Comparison of ENCODE assay signal across 39 cellular contexts in genomic region chr3:130648293-130648692, GRCh38.
"Had no signal": no experiment of that assay in that cellular context is flagged by ENCODE, and none has a peak within 500 bp of the region (broad histone marks: within the 10 kb centered on the region; RNA-seq: fewer than 3 reads in every experiment).

No MANE protein-coding gene starts in this region.

- H3K27me3 ChIP-seq: body of pancreas, brain microvascular endothelial cell, breast epithelium had no signal

- H3K4me3 Mint-ChIP-seq: activated CD4-positive, alpha-beta memory T cell treated with anti-CD3 and anti-CD28 coated beads, Interleukin-2, amount 10 ng/mL, durations not matched to agents 7 days and 5 days; activated CD4-positive, alpha-beta T cell treated with anti-CD3 and anti-CD28 coated beads, Interleukin-2, amount 10 ng/mL, durations not matched to agents 24 days and 14 days; activated CD8-positive, alpha-beta T cell treated with anti-CD3 and anti-CD28 coated beads, Interleukin-2, amount 10 ng/mL, durations not matched to agents 7 days and 5 days; activated naive CD4-positive, alpha-beta T cell treated with anti-CD3 and anti-CD28 coated beads, Interleukin-2, amount 10 ng/mL, durations not matched to agents 7 days and 5 days; activated naive CD4-positive, alpha-beta T cell treated with anti-CD3 and anti-CD28 coated beads, Interleukin-2, amount 50 U/mL, for 24 hours; activated naive CD8-positive, alpha-beta T cell; activated naive CD8-positive, alpha-beta T cell treated with anti-CD3 and anti-CD28 coated beads, Interleukin-2, amount 10 ng/mL, durations not matched to agents 7 days and 5 days; activated naive CD8-positive, alpha-beta T cell treated with anti-CD3 and anti-CD28 coated beads, Interleukin-2, amount 50 U/mL, for 24 hours; activated T-cell treated with anti-CD3 and anti-CD28 coated beads, Interleukin-2, amount 50 U/mL, for 4 hours; activated T-cell treated with anti-CD3 and anti-CD28 coated beads, Interleukin-2, amount 50 U/mL, for 72 hours; activated T-helper 1 cell treated with anti-CD3 and anti-CD28 coated beads, Interleukin-12 subunit alpha, Interleukin-12 subunit beta, Interleukin-2, Interleukin-4 antibody, amounts not matched to agents 30 ng/mL and 10 ng/mL and 1 ng/mL, durations not matched to agents 14 hours and 24 hours and 36 hours; T-helper 1 cell treated with Interleukin-12 subunit alpha and Interleukin-12 subunit beta and Interleukin-4 antibody, amounts not matched to agents 30 μg/mL and 1 μg/mL, for 36 hours; T-helper 2 cell treated with Interferon-gamma antibody and Interleukin-4, amounts not matched to agents 5 μg/mL and 100 μg/mL, for 36 hours; WTC11 had no signal

- H3K36me3 ChIP-seq: brain microvascular endothelial cell, breast epithelium, WERI-Rb-1 had no signal

- FAIRE-seq: astrocyte, colon had no signal

- H3K9me3 ChIP-seq: body of pancreas, breast epithelium had no signal

- H3K27me3 Mint-ChIP-seq: activated CD4-positive, alpha-beta memory T cell treated with anti-CD3 and anti-CD28 coated beads, Interleukin-2, amount 10 ng/mL, durations not matched to agents 7 days and 5 days; activated CD4-positive, alpha-beta T cell treated with anti-CD3 and anti-CD28 coated beads, Interleukin-2, amount 10 ng/mL, durations not matched to agents 24 days and 14 days; activated naive CD4-positive, alpha-beta T cell treated with anti-CD3 and anti-CD28 coated beads, Interleukin-2, amount 10 ng/mL, durations not matched to agents 7 days and 5 days; activated naive CD8-positive, alpha-beta T cell; activated naive CD8-positive, alpha-beta T cell treated with anti-CD3 and anti-CD28 coated beads, Interleukin-2, amount 50 U/mL, for 24 hours had no signal

- H3K4me3 ChIP-seq: body of pancreas, breast epithelium had no signal

- H3K27ac Mint-ChIP-seq: activated CD4-positive, alpha-beta memory T cell treated with anti-CD3 and anti-CD28 coated beads, Interleukin-2, amount 10 ng/mL, durations not matched to agents 7 days and 5 days; activated CD4-positive, alpha-beta T cell treated with anti-CD3 and anti-CD28 coated beads, Interleukin-2, amount 10 ng/mL, durations not matched to agents 24 days and 14 days; activated CD8-positive, alpha-beta T cell treated with anti-CD3 and anti-CD28 coated beads, Interleukin-2, amount 10 ng/mL, durations not matched to agents 7 days and 5 days; activated naive CD4-positive, alpha-beta T cell treated with anti-CD3 and anti-CD28 coated beads, Interleukin-2, amount 10 ng/mL, durations not matched to agents 7 days and 5 days; activated naive CD4-positive, alpha-beta T cell treated with anti-CD3 and anti-CD28 coated beads, Interleukin-2, amount 50 U/mL, for 24 hours; activated naive CD8-positive, alpha-beta T cell; activated naive CD8-positive, alpha-beta T cell treated with anti-CD3 and anti-CD28 coated beads, Interleukin-2, amount 10 ng/mL, durations not matched to agents 7 days and 5 days; activated naive CD8-positive, alpha-beta T cell treated with anti-CD3 and anti-CD28 coated beads, Interleukin-2, amount 50 U/mL, for 24 hours; activated T-cell treated with anti-CD3 and anti-CD28 coated beads, Interleukin-2, amount 50 U/mL, for 72 hours; activated T-helper 1 cell treated with anti-CD3 and anti-CD28 coated beads, Interleukin-12 subunit alpha, Interleukin-12 subunit beta, Interleukin-2, Interleukin-4 antibody, amounts not matched to agents 30 ng/mL and 10 ng/mL and 1 ng/mL, durations not matched to agents 14 hours and 24 hours and 36 hours; activated T-helper 2 cell treated with anti-CD3 and anti-CD28 coated beads, Interferon-gamma antibody, Interleukin-2, Interleukin-4, amounts not matched to agents 10 μg/mL and 5 μg/mL and 100 μg/mL, durations not matched to agents 14 hours and 24 hours and 36 hours; T-helper 1 cell treated with Interleukin-12 subunit alpha and Interleukin-12 subunit beta and Interleukin-4 antibody, amounts not matched to agents 30 μg/mL and 1 μg/mL, for 36 hours; T-helper 2 cell treated with Interferon-gamma antibody and Interleukin-4, amounts not matched to agents 5 μg/mL and 100 μg/mL, for 36 hours; WTC11 had no signal

- H3K4me1 ChIP-seq: body of pancreas, breast epithelium had no signal

- H3K9me3 Mint-ChIP-seq: activated CD4-positive, alpha-beta memory T cell treated with anti-CD3 and anti-CD28 coated beads, Interleukin-2, amount 10 ng/mL, durations not matched to agents 7 days and 5 days; activated CD4-positive, alpha-beta T cell treated with anti-CD3 and anti-CD28 coated beads, Interleukin-2, amount 10 ng/mL, durations not matched to agents 24 days and 14 days; activated naive CD4-positive, alpha-beta T cell treated with anti-CD3 and anti-CD28 coated beads, Interleukin-2, amount 10 ng/mL, durations not matched to agents 7 days and 5 days; activated naive CD4-positive, alpha-beta T cell treated with anti-CD3 and anti-CD28 coated beads, Interleukin-2, amount 50 U/mL, for 24 hours; activated naive CD8-positive, alpha-beta T cell treated with anti-CD3 and anti-CD28 coated beads, Interleukin-2, amount 10 ng/mL, durations not matched to agents 7 days and 5 days; activated naive CD8-positive, alpha-beta T cell treated with anti-CD3 and anti-CD28 coated beads, Interleukin-2, amount 50 U/mL, for 24 hours; activated T-cell treated with anti-CD3 and anti-CD28 coated beads, Interleukin-2, amount 50 U/mL, for 4 hours; activated T-cell treated with anti-CD3 and anti-CD28 coated beads, Interleukin-2, amount 50 U/mL, for 72 hours; activated T-helper 1 cell treated with anti-CD3 and anti-CD28 coated beads, Interleukin-12 subunit alpha, Interleukin-12 subunit beta, Interleukin-2, Interleukin-4 antibody, amounts not matched to agents 30 ng/mL and 10 ng/mL and 1 ng/mL, durations not matched to agents 14 hours and 24 hours and 36 hours; activated T-helper 2 cell treated with anti-CD3 and anti-CD28 coated beads, Interferon-gamma antibody, Interleukin-2, Interleukin-4, amounts not matched to agents 10 μg/mL and 5 μg/mL and 100 μg/mL, durations not matched to agents 14 hours and 24 hours and 36 hours; T-helper 1 cell treated with Interleukin-12 subunit alpha and Interleukin-12 subunit beta and Interleukin-4 antibody, amounts not matched to agents 30 μg/mL and 1 μg/mL, for 36 hours; T-helper 2 cell treated with Interferon-gamma antibody and Interleukin-4, amounts not matched to agents 5 μg/mL and 100 μg/mL, for 36 hours; WTC11 had no signal

- DNase-seq: activated CD4-positive, alpha-beta memory T cell treated with anti-CD3 and anti-CD28 coated beads, Interleukin-2, amount 10 ng/mL, durations not matched to agents 7 days and 5 days; activated CD4-positive, alpha-beta T cell treated with anti-CD3 and anti-CD28 coated beads for 1 hour; activated CD4-positive, alpha-beta T cell treated with anti-CD3 and anti-CD28 coated beads for 4 hours; activated CD4-positive, alpha-beta T cell treated with anti-CD3 and anti-CD28 coated beads, Interleukin-2, amount 10 ng/mL, durations not matched to agents 24 days and 14 days; activated CD4-positive, alpha-beta T cell treated with anti-CD3 and anti-CD28 coated beads, Interleukin-2, amount 50 U/mL, for 48 hours; activated CD4-positive, CD25-positive, alpha-beta regulatory T cell; activated CD8-positive, alpha-beta memory T cell treated with anti-CD3 and anti-CD28 coated beads for 24 hours; activated CD8-positive, alpha-beta memory T cell treated with anti-CD3 and anti-CD28 coated beads, Interleukin-2, amount 50 U/mL, for 4 hours; activated CD8-positive, alpha-beta T cell treated with anti-CD3 and anti-CD28 coated beads, Interleukin-2, amount 10 ng/mL, durations not matched to agents 7 days and 5 days; activated effector memory CD4-positive, alpha-beta T cell treated with Interleukin-2 at 50 U/mL for 16 hours; activated gamma-delta T cell; activated naive CD4-positive, alpha-beta T cell treated with anti-CD3 and anti-CD28 coated beads, Interleukin-2, amount 10 ng/mL, durations not matched to agents 7 days and 5 days; activated naive CD4-positive, alpha-beta T cell treated with Interleukin-2 at 50 U/mL for 16 hours; activated naive CD8-positive, alpha-beta T cell treated with anti-CD3 and anti-CD28 coated beads, Interleukin-2, amount 10 ng/mL, durations not matched to agents 7 days and 5 days; activated naive CD8-positive, alpha-beta T cell treated with anti-CD3 and anti-CD28 coated beads, Interleukin-2, amount 50 U/mL, for 24 hours; activated T-cell treated with anti-CD3 and anti-CD28 coated beads for 4 hours; activated T-cell treated with anti-CD3 and anti-CD28 coated beads, Interleukin-2, amount 50 U/mL, for 1 hour; activated T-cell treated with anti-CD3 and anti-CD28 coated beads, Interleukin-2, amount 50 U/mL, for 4 hours; activated T-cell treated with anti-CD3 and anti-CD28 coated beads, Interleukin-2, amount 50 U/mL, for 72 hours; amygdala; aorta; body of pancreas; brain microvascular endothelial cell; central memory CD4-positive, alpha-beta T cell; T-helper 1 cell; T-helper 2 cell; T-helper 9 cell; WERI-Rb-1 had no signal

- ATAC-seq: activated CD4-positive, CD25-positive, alpha-beta regulatory T cell treated with anti-CD3 and anti-CD28 coated beads, Interleukin-2, amount 50 U/mL, for 24 hours; activated CD8-positive, alpha-beta T cell treated with anti-CD3 and anti-CD28 coated beads, Interleukin-2, amount 10 ng/mL, durations not matched to agents 7 days and 5 days; activated naive CD8-positive, alpha-beta T cell treated with anti-CD3 and anti-CD28 coated beads, Interleukin-2, amount 50 U/mL, for 24 hours; activated T-cell treated with anti-CD3 and anti-CD28 coated beads, Interleukin-2, amount 50 U/mL, for 4 hours; activated T-cell treated with anti-CD3 and anti-CD28 coated beads, Interleukin-2, amount 50 U/mL, for 72 hours; body of pancreas; WTC11 had no signal

- H3K27ac ChIP-seq: body of pancreas, brain microvascular endothelial cell, breast epithelium, WERI-Rb-1 had no signal

- H3K4me1 Mint-ChIP-seq: activated CD4-positive, alpha-beta memory T cell treated with anti-CD3 and anti-CD28 coated beads, Interleukin-2, amount 10 ng/mL, durations not matched to agents 7 days and 5 days; activated CD4-positive, alpha-beta T cell treated with anti-CD3 and anti-CD28 coated beads, Interleukin-2, amount 10 ng/mL, durations not matched to agents 24 days and 14 days; activated naive CD4-positive, alpha-beta T cell treated with anti-CD3 and anti-CD28 coated beads, Interleukin-2, amount 10 ng/mL, durations not matched to agents 7 days and 5 days; activated naive CD4-positive, alpha-beta T cell treated with anti-CD3 and anti-CD28 coated beads, Interleukin-2, amount 50 U/mL, for 24 hours; activated naive CD8-positive, alpha-beta T cell treated with anti-CD3 and anti-CD28 coated beads, Interleukin-2, amount 10 ng/mL, durations not matched to agents 7 days and 5 days; activated naive CD8-positive, alpha-beta T cell treated with anti-CD3 and anti-CD28 coated beads, Interleukin-2, amount 50 U/mL, for 24 hours; WTC11 had no signal

- H3K36me3 Mint-ChIP-seq: activated naive CD4-positive, alpha-beta T cell treated with anti-CD3 and anti-CD28 coated beads, Interleukin-2, amount 10 ng/mL, durations not matched to agents 7 days and 5 days; activated naive CD4-positive, alpha-beta T cell treated with anti-CD3 and anti-CD28 coated beads, Interleukin-2, amount 50 U/mL, for 24 hours; activated naive CD8-positive, alpha-beta T cell; activated naive CD8-positive, alpha-beta T cell treated with anti-CD3 and anti-CD28 coated beads, Interleukin-2, amount 10 ng/mL, durations not matched to agents 7 days and 5 days; WTC11 had no signal
